In the genomic region with DNA sequence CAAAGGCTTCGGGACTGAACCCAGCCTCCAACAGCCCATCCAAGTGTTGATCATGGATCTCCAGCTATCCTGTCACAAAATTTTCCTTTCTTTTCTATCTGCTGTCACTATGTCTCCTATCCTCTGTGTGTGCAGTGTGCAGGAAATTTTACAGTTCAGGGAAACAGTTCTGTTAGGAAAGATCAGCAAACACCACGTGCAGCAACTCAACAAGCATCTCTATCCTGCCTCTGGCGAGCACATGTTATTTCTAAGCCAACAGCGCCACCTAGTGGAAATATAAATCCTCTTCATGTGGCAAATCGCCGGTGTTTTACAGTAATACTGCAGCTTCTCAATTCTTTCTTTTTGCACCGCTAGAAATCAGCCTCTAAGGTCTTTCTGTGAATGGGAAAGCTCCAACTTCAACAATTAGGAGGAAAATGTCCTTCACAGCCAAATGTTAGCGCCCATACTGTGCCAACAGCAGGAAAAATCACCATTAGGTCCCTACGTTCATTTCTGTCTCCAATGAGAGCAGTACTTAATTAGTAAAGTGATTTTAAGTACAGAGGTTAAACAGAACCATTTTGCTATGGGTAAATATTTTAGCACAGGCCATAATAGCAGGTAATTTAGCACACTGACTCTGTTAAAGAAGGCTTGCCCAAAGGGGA, we compare ENCODE assay signal across 8 cellular contexts. TPM values are rescaled to one million over a fixed set of nuclear protein-coding genes. Genes with fewer than 3 reads are reported as not detected.
DNase-seq lines count a peak whose midpoint lies in the region; ATAC-seq lines count a peak whose summit lies in the region.

No MANE protein-coding gene starts in this region.

- no peaks in the 10 kb centered on the region for H3K9me3 ChIP-seq in right cardiac atrium (ENCODE audit: control insufficient read depth, low read length)

- ATAC-seq in right cardiac atrium (peak; percentile 72 to 75), HG02678 (IDR thresholded peaks at IDR 0.05; ENCODE audit: unreplicated experiment) (no peak), GM19455 (IDR thresholded peaks at IDR 0.05; ENCODE audit: unreplicated experiment) (no peak)

- 21% methylated on average over 9 of the region's 9 CpGs for WGBS in right cardiac atrium

- H3K4me1 ChIP-seq in right cardiac atrium (ENCODE audit: control insufficient read depth, insufficient read depth, low read length), result no peaks in the 10 kb centered on the region

- no peak overlapping the region for H3K27ac ChIP-seq in right cardiac atrium (ENCODE audit: low read length)

- H3K27me3 ChIP-seq in right cardiac atrium (ENCODE audit: control insufficient read depth, insufficient read depth), result no peaks in the 10 kb centered on the region

- DNase-seq in GM04504 (ENCODE audit: low read depth) (peak; percentile 54), NCI-H1092 (lab: John Stamatoyannopoulos, UW) (peak; percentile 60), SHP77 treated with DMSO at 0.1 percent for 48 hours (lab: John Stamatoyannopoulos, UW) (peak; percentile 21), amniotic stem cell (lab: John Stamatoyannopoulos, UW) (peak; percentile 78), right cardiac atrium (peak in 1 of 3 donors; percentile 17), skeletal muscle cell (ENCODE audit: low read depth) (peak; percentile 37)

- no peak overlapping the region for H3K4me3 ChIP-seq in right cardiac atrium (ENCODE audit: low read length)
- no peak overlapping the region for H3K4me3 ChIP-seq in skeletal muscle cell (ENCODE audit: low read depth, low read length)

- intact Hi-C loops in right cardiac atrium (cut with DNase I), result loop anchor here (1.0 to 10.0 kb wide), 6 partner anchors 65 to 210 kb away; no protein-coding TSS in a partner anchor

RNA-seq across cellular contexts. Expression of a gene that starts 21.3 kb away (rescaled TPM):
- 10 to 100 TPM; 18.3 to 24.7 (median 20.8) TPM for total RNA-seq in right cardiac atrium
- polyA plus RNA-seq in right cardiac atrium, result 15.1 TPM

RNA-seq across cellular contexts. Expression of a gene that starts 35.3 kb away (rescaled TPM):
- 10 to 100 TPM; 30.2 to 47.3 (median 41.3) TPM for total RNA-seq in right cardiac atrium
- 25.1 TPM for polyA plus RNA-seq in right cardiac atrium

RNA-seq across cellular contexts. Expression of a gene that starts 35.8 kb away (rescaled TPM):
- under 1 TPM; 0.37 to 0.72 (median 0.55) TPM for total RNA-seq in right cardiac atrium
- polyA plus RNA-seq in right cardiac atrium, result 0.68 TPM

Comparison
In these comparisons a context has a peak if more than half of its experiments do, and no peak if none do; other contexts are left out.
1. ATAC-seq: peak in right cardiac atrium (2 of 2); none in HG02678 (single experiment) and GM19455 (single experiment).